15 cellular contexts compared by ENCODE assay signal in the genomic region with DNA sequence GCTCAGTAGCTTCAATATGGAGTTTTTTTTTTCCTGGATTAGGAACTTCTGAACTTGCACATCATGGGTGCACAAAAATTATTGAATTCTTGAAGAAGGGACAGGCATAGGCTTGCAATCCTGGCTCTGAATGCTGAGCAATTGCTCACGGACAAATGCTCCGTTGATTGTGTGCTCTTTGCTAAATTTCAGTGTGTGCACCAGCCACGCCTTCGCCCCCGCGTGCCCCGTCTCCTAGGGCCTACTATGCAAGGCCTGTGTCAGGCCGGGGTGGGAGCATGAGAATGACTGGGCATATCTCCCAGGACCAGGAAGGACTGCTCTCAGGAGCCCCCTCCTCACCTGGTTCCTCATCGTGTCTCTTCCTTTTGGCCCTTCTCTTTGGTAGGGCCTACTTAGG. TPM values are rescaled to one million over a fixed set of nuclear protein-coding genes. Genes with fewer than 3 reads are reported as not detected.
DNase-seq lines count a peak whose midpoint lies in the region; ATAC-seq, FAIRE-seq and TF ChIP-seq lines count a peak whose summit lies in the region.
"Had no signal": no experiment of that assay in that cellular context is flagged by ENCODE, and none has a peak within 500 bp of the region (broad histone marks: within the 10 kb centered on the region; RNA-seq: fewer than 3 reads in every experiment).

No MANE protein-coding gene starts in this region.

- H3K27ac ChIP-seq in kidney (ENCODE audit: low read depth in 2 of 2, low read length in 2 of 2) (peak overlapping the region; percentile 14 to 54), stomach smooth muscle (ENCODE audit: low read length) (peak overlapping the region; percentile 75), body of pancreas (peak overlapping the region in 2 of 4 donors; percentile 8 to 68)

- intact Hi-C loops in activated CD4-positive, alpha-beta T cell treated with anti-CD3 and anti-CD28 coated beads for 36 hours (cut with DNase I, micrococcal nuclease), result loop anchor here in 1 of 2 experiments (2.0 kb wide), 1 partner anchor 16 kb away; no protein-coding TSS in a partner anchor
- intact Hi-C loops in kidney (cut with DNase I) (no loop called here), body of pancreas (cut with DNase I) (loop anchor here (2.0 kb wide), 1 partner anchor 16 kb away; no protein-coding TSS in a partner anchor)

- peaks cover 87% of the 10 kb centered on the region for H3K4me1 Mint-ChIP-seq in activated CD4-positive, alpha-beta T cell treated with anti-CD3 and anti-CD28 coated beads for 36 hours
- H3K4me1 Mint-ChIP-seq in activated naive CD8-positive, alpha-beta T cell treated with anti-CD3 and anti-CD28 coated beads for 36 hours, result peaks cover 65% of the 10 kb centered on the region

- H3K27me3 Mint-ChIP-seq in activated CD4-positive, alpha-beta T cell treated with anti-CD3 and anti-CD28 coated beads for 36 hours, result no peaks in the 10 kb centered on the region
- H3K27me3 Mint-ChIP-seq in activated naive CD8-positive, alpha-beta T cell treated with anti-CD3 and anti-CD28 coated beads for 36 hours, result no peaks in the 10 kb centered on the region

- H3K27me3 ChIP-seq in stomach smooth muscle (ENCODE audit: control insufficient read depth in 1 of 2, insufficient read depth in 2 of 2, low read length in 2 of 2), result no peaks in the 10 kb centered on the region
- no peaks in the 10 kb centered on the region for H3K27me3 ChIP-seq in body of pancreas

- no peaks in the 10 kb centered on the region for H3K9me3 Mint-ChIP-seq in activated CD4-positive, alpha-beta T cell treated with anti-CD3 and anti-CD28 coated beads for 36 hours (ENCODE audit: low read depth)
- H3K9me3 Mint-ChIP-seq in activated naive CD8-positive, alpha-beta T cell treated with anti-CD3 and anti-CD28 coated beads for 36 hours, result no peaks in the 10 kb centered on the region
- H3K9me3 Mint-ChIP-seq: activated CD4-positive, alpha-beta T cell treated with anti-CD3 and anti-CD28 coated beads, Interleukin-2, amount 10 ng/mL, durations not matched to agents 24 days and 14 days; mesothelial cell of epicardium had no signal

- no peak for FAIRE-seq in kidney (lab: Jason Lieb, UNC)
- FAIRE-seq: A204.1 had no signal

- H3K36me3 Mint-ChIP-seq in activated CD4-positive, alpha-beta T cell treated with anti-CD3 and anti-CD28 coated beads for 36 hours (ENCODE audit: low read depth), result peaks cover 3% of the 10 kb centered on the region
- peaks cover 2% of the 10 kb centered on the region for H3K36me3 Mint-ChIP-seq in activated naive CD8-positive, alpha-beta T cell treated with anti-CD3 and anti-CD28 coated beads for 36 hours
- H3K36me3 Mint-ChIP-seq: mesothelial cell of epicardium had no signal

- H3K9ac ChIP-seq in kidney (ENCODE audit: low read length in 2 of 2) (peak overlapping the region in 1 of 2 donors; percentile 20), stomach smooth muscle (ENCODE audit: low read length in 2 of 2) (no peak overlapping the region)

- H3K27ac Mint-ChIP-seq in activated CD4-positive, alpha-beta T cell treated with anti-CD3 and anti-CD28 coated beads for 36 hours, result peak overlapping the region; percentile 48
- peak overlapping the region; percentile 10 for H3K27ac Mint-ChIP-seq in activated naive CD8-positive, alpha-beta T cell treated with anti-CD3 and anti-CD28 coated beads for 36 hours
- H3K27ac Mint-ChIP-seq: activated CD4-positive, alpha-beta T cell treated with anti-CD3 and anti-CD28 coated beads, Interleukin-2, amount 10 ng/mL, durations not matched to agents 24 days and 14 days; mesothelial cell of epicardium had no signal

- CTCF ChIA-PET in activated CD4-positive, alpha-beta T cell treated with anti-CD3 and anti-CD28 coated beads for 36 hours (lab: Charles Lee), result no interaction called here

- DNase-seq in activated CD4-positive, alpha-beta T cell treated with anti-CD3 and anti-CD28 coated beads for 36 hours, result no peak
- no peak for DNase-seq in activated CD4-positive, alpha-beta T cell treated with anti-CD3 and anti-CD28 coated beads, Interleukin-2, amount 50 U/mL, for 4 hours
- no peak for DNase-seq in activated naive CD8-positive, alpha-beta T cell treated with anti-CD3 and anti-CD28 coated beads for 36 hours
- DNase-seq in kidney, result no peak
- DNase-seq in T-helper 9 cell, result no peak
- DNase-seq in body of pancreas, result no peak
- DNase-seq: activated CD4-positive, alpha-beta T cell treated with anti-CD3 and anti-CD28 coated beads, Interleukin-2, amount 10 ng/mL, durations not matched to agents 24 days and 14 days; hippocampal formation; NCI-H1048; NCI-H69 had no signal

- H3K4me1 ChIP-seq in kidney (ENCODE audit: control insufficient read depth in 1 of 2, insufficient read depth in 1 of 2, low read depth in 1 of 2, low read length in 2 of 2) (peaks cover 49 to 51% of the 10 kb centered on the region in 2 donors), stomach smooth muscle (ENCODE audit: control insufficient read depth, insufficient read depth, low read length) (peaks cover 69% of the 10 kb centered on the region), body of pancreas (peaks cover 83% of the 10 kb centered on the region)

- POLR2A ChIA-PET in activated CD4-positive, alpha-beta T cell treated with anti-CD3 and anti-CD28 coated beads for 36 hours (lab: Charles Lee), result no interaction called here

- H3K4me3 ChIP-seq in kidney (ENCODE audit: low read length in 2 of 2) (no peak overlapping the region), stomach smooth muscle (ENCODE audit: low read length in 2 of 2) (no peak overlapping the region), body of pancreas (no peak overlapping the region)
- H3K4me3 ChIP-seq: thoracic aorta had no signal

- TF ChIP-seq CTCF in kidney (IDR thresholded peaks at IDR 0.05; ENCODE audit: borderline replicate concordance, extremely low read depth, insufficient read depth), result no peak
- no peak for TF ChIP-seq CTCF in body of pancreas (IDR thresholded peaks at IDR 0.05)

- H3K9me3 ChIP-seq in kidney (ENCODE audit: control insufficient read depth in 1 of 2, low read length in 2 of 2) (no peaks in the 10 kb centered on the region), stomach smooth muscle (ENCODE audit: control insufficient read depth in 2 of 2, low read length in 2 of 2) (no peaks in the 10 kb centered on the region), body of pancreas (no peaks in the 10 kb centered on the region)
- H3K9me3 ChIP-seq: thoracic aorta had no signal

- WGBS in body of pancreas, 2 donors, result 74 to 80% methylated on average over 9 of the region's 9 CpGs

- no peaks in the 10 kb centered on the region for H3K36me3 ChIP-seq in kidney (ENCODE audit: control insufficient read depth in 1 of 2, insufficient read depth in 2 of 2, low read length in 2 of 2)
- H3K36me3 ChIP-seq in stomach smooth muscle (ENCODE audit: control insufficient read depth in 2 of 2, insufficient read depth in 2 of 2, low read length in 2 of 2), result no peaks in the 10 kb centered on the region
- no peaks in the 10 kb centered on the region for H3K36me3 ChIP-seq in body of pancreas (replicated peaks in 1 of 2; ENCODE audit: insufficient read depth in 1 of 2, low read depth in 2 of 2)
- H3K36me3 ChIP-seq: thoracic aorta had no signal

- ATAC-seq in activated CD4-positive, alpha-beta T cell treated with anti-CD3 and anti-CD28 coated beads for 36 hours, result no peak
- ATAC-seq in HG03520 (IDR thresholded peaks at IDR 0.05; ENCODE audit: unreplicated experiment), result no peak
- no peak for ATAC-seq in body of pancreas

- no peak for TF ChIP-seq POLR2A in body of pancreas (IDR thresholded peaks at IDR 0.05)

- no peak overlapping the region for H3K4me3 Mint-ChIP-seq in activated CD4-positive, alpha-beta T cell treated with anti-CD3 and anti-CD28 coated beads for 36 hours
- H3K4me3 Mint-ChIP-seq in activated naive CD8-positive, alpha-beta T cell treated with anti-CD3 and anti-CD28 coated beads for 36 hours, result no peak overlapping the region
- H3K4me3 Mint-ChIP-seq: activated CD4-positive, alpha-beta T cell treated with anti-CD3 and anti-CD28 coated beads, Interleukin-2, amount 10 ng/mL, durations not matched to agents 24 days and 14 days; mesothelial cell of epicardium had no signal

RNA-seq across cellular contexts. Expression of a gene that starts 17.4 kb away (rescaled TPM):
- 10 to 100 TPM; 13.1 to 14.0 TPM for total RNA-seq in activated CD4-positive, alpha-beta T cell treated with anti-CD3 and anti-CD28 coated beads for 36 hours
- total RNA-seq in activated naive CD8-positive, alpha-beta T cell treated with anti-CD3 and anti-CD28 coated beads for 36 hours, result 1 to 10 TPM; 2.3 to 2.4 TPM
- total RNA-seq in kidney, result 33.0 TPM
- 6.2 TPM for polyA plus RNA-seq in kidney (ENCODE audit: insufficient read depth, low read depth, low replicate concordance)
- total RNA-seq in body of pancreas, result 10 to 100 TPM in 1 of 2 donors, 1 to 10 TPM in 1; 5.9 to 13.5 TPM
